Comparison of ENCODE assay signal across 1 cellular context in the genomic region with DNA sequence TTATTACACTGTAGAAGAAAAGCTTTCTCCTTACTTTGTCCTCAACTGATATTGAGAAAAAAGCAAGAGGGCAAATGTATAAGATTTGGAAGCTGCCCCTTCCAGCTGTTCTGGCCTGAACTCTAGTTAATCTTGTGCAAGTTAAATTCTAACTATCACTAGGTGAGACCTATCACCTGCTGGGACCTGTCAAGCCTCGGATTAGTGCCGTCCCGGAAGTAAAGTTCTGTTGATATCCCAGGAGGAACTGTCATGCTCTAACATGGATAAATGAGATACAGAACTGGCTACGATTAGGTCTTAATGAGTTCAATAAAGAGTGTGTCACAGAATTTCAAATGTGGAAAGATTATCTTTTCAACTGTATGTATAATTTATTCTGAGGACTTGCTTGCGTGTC.
TF ChIP-seq lines count a peak whose summit lies in the region.

No MANE protein-coding gene starts in this region.

TF ChIP-seq in A549, 52 proteins besides CTCF, POLR2A, EP300 and RAD21 (continued from another document):
- TF ChIP-seq FOSL2 (IDR thresholded peaks at IDR 0.05): no peak
- TF ChIP-seq FOSL2 (CRISPR knock-in tag; IDR thresholded peaks at IDR 0.05): no peak
- no peak for TF ChIP-seq HDAC2 (IDR thresholded peaks at IDR 0.05)
- no peak for TF ChIP-seq EHF (CRISPR knock-in tag; IDR thresholded peaks at IDR 0.05)
- TF ChIP-seq HOXB13 (CRISPR knock-in tag; IDR thresholded peaks at IDR 0.05; ENCODE audit: low read depth): no peak
- no peak for TF ChIP-seq CHD4 (IDR thresholded peaks at IDR 0.05; ENCODE audit: borderline replicate concordance)
- TF ChIP-seq TP53 (CRISPR knock-in tag; IDR thresholded peaks at IDR 0.05): no peak
- TF ChIP-seq CBX8 (IDR thresholded peaks at IDR 0.05): no peak
- no peak for TF ChIP-seq HOXA7 (CRISPR knock-in tag; IDR thresholded peaks at IDR 0.05)
